In genomic region chr3:157151151-157151550, GRCh38 we compare ENCODE assay signal across 19 cellular contexts.
"Had no signal": no experiment of that assay in that cellular context is flagged by ENCODE, and none has a peak within 500 bp of the region (broad histone marks: within the 10 kb centered on the region; RNA-seq: fewer than 3 reads in every experiment).

No MANE protein-coding gene starts in this region.

- H3K27me3 Mint-ChIP-seq: effector memory CD8-positive, alpha-beta T cell; progenitor cell of endocrine pancreas; T-cell had no signal

- H3K27me3 ChIP-seq: right atrium auricular region, upper lobe of left lung had no signal

- H3K4me3 ChIP-seq: right atrium auricular region, skin epidermis, upper lobe of left lung had no signal

- H3K9me3 ChIP-seq: right atrium auricular region, upper lobe of left lung had no signal

- H3K27ac ChIP-seq: right atrium auricular region, skin epidermis, upper lobe of left lung had no signal

- DNase-seq: activated CD8-positive, alpha-beta memory T cell treated with anti-CD3 and anti-CD28 coated beads for 24 hours; activated effector memory CD4-positive, alpha-beta T cell treated with Interleukin-2 at 50 U/mL for 16 hours; aorta; cerebellar nuclear complex; effector memory CD8-positive, alpha-beta T cell; foreskin melanocyte; head of caudate nucleus; kidney glomerular epithelial cell; left ventricle myocardium superior; occipital lobe; stimulated activated CD4-positive, alpha-beta T cell treated with anti-CD3 and anti-CD28 coated beads, Interleukin-4, amount 100 ng/mL, for 24 hours; stimulated activated naive CD4-positive, alpha-beta T cell treated with Interleukin-2 at 50 U/mL for 16 hours; T-cell; upper lobe of left lung had no signal

- ATAC-seq: activated naive CD4-positive, alpha-beta T cell treated with anti-CD3 and anti-CD28 coated beads, Interleukin-2, amount 50 U/mL, for 72 hours; effector memory CD8-positive, alpha-beta T cell; left ventricle myocardium superior; T-cell had no signal

- H3K9me3 Mint-ChIP-seq: activated naive CD4-positive, alpha-beta T cell treated with anti-CD3 and anti-CD28 coated beads, Interleukin-2, amount 50 U/mL, for 72 hours; effector memory CD8-positive, alpha-beta T cell; nephron; T-cell had no signal

- H3K27ac Mint-ChIP-seq: nephron, progenitor cell of endocrine pancreas had no signal

- H3K4me3 Mint-ChIP-seq: effector memory CD8-positive, alpha-beta T cell; nephron; T-cell had no signal
